ENCODE assay signal across 9 cellular contexts in genomic region chr7:157272351-157273207, GRCh38.
A peak's percentile ranks its signal among the peaks of the same experiment; 100 is the strongest.
DNase-seq lines count a peak whose midpoint lies in the region; ATAC-seq and TF ChIP-seq lines count a peak whose summit lies in the region.
"Had no signal": no experiment of that assay in that cellular context is flagged by ENCODE, and none has a peak within 500 bp of the region (broad histone marks: within the 10 kb centered on the region; RNA-seq: fewer than 3 reads in every experiment).

No MANE protein-coding gene starts in this region.

- POLR2A ChIA-PET in SK-N-SH (lab: Yijun Ruan, JAX) = no interaction called here

- no peak overlapping the region for H2AFZ ChIP-seq in SK-N-SH (ENCODE audit: low read depth)

- H3K4me3 ChIP-seq in SK-N-SH (ENCODE audit: low read depth in 2 of 2, low read length in 1 of 2) (no peak overlapping the region), brain microvascular endothelial cell (ENCODE audit: low read depth, low read length) (no peak overlapping the region), tibial artery (no peak overlapping the region), mesendoderm (ENCODE audit: low read length) (no peak overlapping the region)
- H3K4me3 ChIP-seq: lung had no signal

- peaks cover 5 to 12% (median 6%) of the 10 kb centered on the region in 3 donors for H3K4me1 Mint-ChIP-seq in naive B cell

- CTCF ChIA-PET in SK-N-SH (lab: Yijun Ruan, JAX) = interaction anchor here (0.6 to 8.4 kb wide), 69 partner anchors 8 to 452 kb away, joined by 3 to 120 read pairs (median 6); partner anchors contain the start of genes NOM1 and UBE3C

- TF ChIP-seq CTCF in SK-N-SH (IDR thresholded peaks at IDR 0.05) = no peak
- TF ChIP-seq CTCF in brain microvascular endothelial cell (IDR thresholded peaks at IDR 0.05; ENCODE audit: low read depth, low read length, missing control alignments) = no peak
- no peak for TF ChIP-seq CTCF in tibial artery (IDR thresholded peaks at IDR 0.05)

- peak overlapping the region in 4 of 6 donors; percentile 55 to 71 (median 60) for H3K27ac Mint-ChIP-seq in naive B cell

- H3K9me3 Mint-ChIP-seq in naive B cell = no peaks in the 10 kb centered on the region

- no peak overlapping the region for H3K23ac ChIP-seq in mesendoderm (ENCODE audit: low read length)

- H2BK15ac ChIP-seq in mesendoderm (replicated peaks; ENCODE audit: low read depth) = no peak overlapping the region

- peaks cover 0 to 5% of the 10 kb centered on the region in 2 donors for H3K36me3 Mint-ChIP-seq in naive B cell

- H3K27ac ChIP-seq in SK-N-SH (ENCODE audit: low read depth in 2 of 2, low read length in 1 of 2) (no peak overlapping the region), brain microvascular endothelial cell (peak overlapping the region; percentile 95), tibial artery (peak overlapping the region; percentile 89 to 95), mesendoderm (ENCODE audit: low read depth, low read length) (no peak overlapping the region)

- no peak overlapping the region for H3K4me2 ChIP-seq in SK-N-SH
- no peak overlapping the region for H3K4me2 ChIP-seq in mesendoderm (ENCODE audit: low read length)

- no peak overlapping the region for H4K5ac ChIP-seq in mesendoderm (ENCODE audit: low read length)

- H2AK5ac ChIP-seq in mesendoderm (ENCODE audit: low read length) = no peak overlapping the region

- H3K79me2 ChIP-seq in SK-N-SH (ENCODE audit: insufficient read depth) (no peaks in the 10 kb centered on the region), mesendoderm (ENCODE audit: control insufficient read depth, insufficient read depth, low read length) (no peaks in the 10 kb centered on the region)

- H3K36me3 ChIP-seq in SK-N-SH (replicated peaks in 1 of 2; ENCODE audit: control insufficient read depth in 1 of 2, insufficient read depth in 2 of 2, low read length in 1 of 2) = peaks cover 26 to 31% of the 10 kb centered on the region in 2 experiments
- peaks cover 27% of the 10 kb centered on the region for H3K36me3 ChIP-seq in brain microvascular endothelial cell (replicated peaks)
- H3K36me3 ChIP-seq in tibial artery = peaks cover 5 to 33% (median 29%) of the 10 kb centered on the region in 3 donors
- H3K36me3 ChIP-seq in mesendoderm (ENCODE audit: control insufficient read depth, insufficient read depth, low read length) = peaks cover 7% of the 10 kb centered on the region

- H3K4ac ChIP-seq in mesendoderm (ENCODE audit: low read depth, low read length) = no peak overlapping the region

- 96% methylated on average over 22 of the region's 24 CpGs for WGBS in SK-N-SH (ENCODE audit: low lambda C conversion rate)
- WGBS in mesendoderm (ENCODE audit: extremely low coverage, insufficient coverage, low lambda C conversion rate) = no CpG with 5 or more reads among the region's 24 CpGs

- ATAC-seq in SK-N-SH treated with all-trans-retinoic acid at 6 μM for 48 hours (no peak), naive B cell (ENCODE audit: low read depth in 2 of 2) (no peak), HG03432 (IDR thresholded peaks at IDR 0.05; ENCODE audit: unreplicated experiment) (no peak), GM21528 (IDR thresholded peaks at IDR 0.05; ENCODE audit: low FRiP score, unreplicated experiment) (no peak)

- H3K9ac ChIP-seq in SK-N-SH (no peak overlapping the region), mesendoderm (ENCODE audit: low read length) (no peak overlapping the region)

- H4K8ac ChIP-seq in mesendoderm (ENCODE audit: low read depth, low read length) = no peak overlapping the region

- H3K4me1 ChIP-seq in SK-N-SH (ENCODE audit: control insufficient read depth in 1 of 2, insufficient read depth in 2 of 2, low read depth in 1 of 2, low read length in 1 of 2) (peaks cover 15 to 24% of the 10 kb centered on the region in 2 experiments; a peak in 3 of 4 replicates), tibial artery (peaks cover 6 to 36% (median 30%) of the 10 kb centered on the region in 4 donors), mesendoderm (ENCODE audit: control insufficient read depth, low read depth, low read length) (no peaks in the 10 kb centered on the region)

- no peak overlapping the region for H2BK120ac ChIP-seq in mesendoderm (ENCODE audit: low read depth, low read length)

- peaks cover 0 to 2% (median 0%) of the 10 kb centered on the region in 3 donors for H3K27me3 Mint-ChIP-seq in naive B cell

- H4K20me1 ChIP-seq in SK-N-SH (ENCODE audit: insufficient read depth) = no peaks in the 10 kb centered on the region

- intact Hi-C loops in tibial artery (cut with DNase I; ENCODE audit: low total_unique reads) = loop anchor here (5.0 to 10.0 kb wide), 4 partner anchors 65 to 305 kb away; partner anchors contain the start of gene DNAJB6

- H3K9me2 ChIP-seq in SK-N-SH = no peaks in the 10 kb centered on the region

- peaks cover 17% of the 10 kb centered on the region for H3F3A ChIP-seq in SK-N-SH (replicated peaks; ENCODE audit: insufficient read depth)

- no peak overlapping the region for H3K4me3 Mint-ChIP-seq in naive B cell

- no peaks in the 10 kb centered on the region for H3K79me1 ChIP-seq in mesendoderm (ENCODE audit: low read length)

- in situ Hi-C loops in brain microvascular endothelial cell (cut with HindIII; ENCODE audit: low pct_ligation_motif_present, low sequenced_read_pairs) = no loop called here

- no peak overlapping the region for H3K18ac ChIP-seq in mesendoderm (ENCODE audit: low read length)

- no peaks in the 10 kb centered on the region for H3K9me3 ChIP-seq in SK-N-SH
- no peaks in the 10 kb centered on the region for H3K9me3 ChIP-seq in tibial artery

- H3K27me3 ChIP-seq in SK-N-SH (ENCODE audit: insufficient read depth) (no peaks in the 10 kb centered on the region), brain microvascular endothelial cell (replicated peaks) (no peaks in the 10 kb centered on the region), tibial artery (peaks cover 0 to 3% of the 10 kb centered on the region in 2 donors), mesendoderm (ENCODE audit: insufficient read depth, low read length, poor library complexity) (no peaks in the 10 kb centered on the region)

- no peak for TF ChIP-seq EP300 in SK-N-SH (IDR thresholded peaks at IDR 0.05; ENCODE audit: borderline replicate concordance in 1 of 2, low read depth in 1 of 2, low read length in 1 of 2)

- TF ChIP-seq RAD21 in SK-N-SH (IDR thresholded peaks at IDR 0.05; ENCODE audit: low read length) = no peak

- DNase-seq in SK-N-SH = peak; percentile 47
- no peak for DNase-seq in brain microvascular endothelial cell
- no peak for DNase-seq in naive B cell
- peak in 1 of 2 donors; percentile 64 for DNase-seq in tibial artery
- no peak for DNase-seq in mesendoderm

- H3K56ac ChIP-seq in mesendoderm (ENCODE audit: low read length) = no peak overlapping the region

- no peak overlapping the region for H2BK5ac ChIP-seq in mesendoderm (ENCODE audit: low read length)

TF ChIP-seq in SK-N-SH, 30 proteins besides CTCF, POLR2A, EP300 and RAD21 (continues in another document):
- no peak for TF ChIP-seq CHD2 (IDR thresholded peaks at IDR 0.05; ENCODE audit: low read length, partially characterized antibody)
- no peak for TF ChIP-seq MXI1 (IDR thresholded peaks at IDR 0.05; ENCODE audit: low read depth, low read length)
- no peak for TF ChIP-seq NFIC (IDR thresholded peaks at IDR 0.05; ENCODE audit: borderline replicate concordance)
- TF ChIP-seq FOXM1 (IDR thresholded peaks at IDR 0.05; ENCODE audit: low read depth) = no peak
- TF ChIP-seq PBX3 (IDR thresholded peaks at IDR 0.05) = no peak
- TF ChIP-seq GABPA (IDR thresholded peaks at IDR 0.05; ENCODE audit: low read depth) = no peak
- no peak; the same call in 1 of the 2 replicates for TF ChIP-seq POLR2AphosphoS5 (IDR thresholded peaks at IDR 0.05; ENCODE audit: low read depth, low read length)
- no peak for TF ChIP-seq NRF1 (IDR thresholded peaks at IDR 0.05; ENCODE audit: low read depth, low read length)
- TF ChIP-seq TAF1 (IDR thresholded peaks at IDR 0.05; ENCODE audit: borderline replicate concordance, low read depth, low read length) = no peak

TF ChIP-seq in SK-N-SH treated with all-trans-retinoic acid at 6 μM for 48 hours, 23 proteins besides CTCF, POLR2A, EP300 and RAD21 (continues in another document):
- TF ChIP-seq CREB5 (CRISPR knock-in tag; IDR thresholded peaks at IDR 0.05; ENCODE audit: low read depth) (no peak), PPARA (CRISPR knock-in tag; IDR thresholded peaks at IDR 0.05; ENCODE audit: borderline replicate concordance) (no peak), ZNF70 (CRISPR knock-in tag; IDR thresholded peaks at IDR 0.05) (no peak), RARB (CRISPR knock-in tag; IDR thresholded peaks at IDR 0.05) (no peak), ARNTL (CRISPR knock-in tag; IDR thresholded peaks at IDR 0.05; ENCODE audit: borderline replicate concordance, low read depth) (no peak), ISL1 (CRISPR knock-in tag; IDR thresholded peaks at IDR 0.05) (no peak), ZNF8 (CRISPR knock-in tag; IDR thresholded peaks at IDR 0.05) (no peak)

Comparison
In these comparisons a context has a peak if more than half of its experiments do, and no peak if none do; other contexts are left out.
1. H3K27ac ChIP-seq: peak in brain microvascular endothelial cell (single experiment) and tibial artery (2 of 2); none in SK-N-SH (0 of 2) and mesendoderm (single experiment).